In genomic region chr19:678791-679388, GRCh38 we compare ENCODE assay signal across 9 cellular contexts.
A peak's percentile ranks its signal among the peaks of the same experiment; 100 is the strongest.
DNase-seq lines count a peak whose midpoint lies in the region; ATAC-seq, FAIRE-seq and TF ChIP-seq lines count a peak whose summit lies in the region.
"Had no signal": no experiment of that assay in that cellular context is flagged by ENCODE, and none has a peak within 500 bp of the region (broad histone marks: within the 10 kb centered on the region; RNA-seq: fewer than 3 reads in every experiment).

No MANE protein-coding gene starts in this region.

- peaks cover 8% of the 10 kb centered on the region for H3K4me1 Mint-ChIP-seq in stimulated activated memory B cell treated with anti-CD40 and anti-IgM and Interleukin-4, amounts not matched to agents 10 μg/mL and 1 μg/mL and 100 μg/mL, for 72 hours

- CTCF ChIA-PET in HEK293 (lab: Yijun Ruan, JAX): interaction anchor here (0.6 to 0.7 kb wide), 2 partner anchors 8 to 51 kb away, joined by 3 read pairs; no protein-coding TSS in a partner anchor

- H3K27me3 Mint-ChIP-seq in stimulated activated memory B cell treated with anti-CD40 and anti-IgM and Interleukin-4, amounts not matched to agents 10 μg/mL and 1 μg/mL and 100 μg/mL, for 72 hours: peaks cover 19% of the 10 kb centered on the region

- DNase-seq in foreskin fibroblast (peak in 1 of 2 donors; percentile 69), HTR-8/SVneo (ENCODE audit: insufficient read length, low spot score) (no peak)
- no peak for DNase-seq in activated CD4-positive, alpha-beta T cell treated with anti-CD3 and anti-CD28 coated beads, Interleukin-2, amount 50 U/mL, for 1 hour

- H3K36me3 Mint-ChIP-seq in stimulated activated memory B cell treated with anti-CD40 and anti-IgM and Interleukin-4, amounts not matched to agents 10 μg/mL and 1 μg/mL and 100 μg/mL, for 72 hours: no peaks in the 10 kb centered on the region

- no peak for ATAC-seq in stimulated activated memory B cell treated with anti-CD40 and anti-IgM and Interleukin-4, amounts not matched to agents 10 μg/mL and 1 μg/mL and 100 μg/mL, for 72 hours
- ATAC-seq in HG03139 (IDR thresholded peaks at IDR 0.05; ENCODE audit: unreplicated experiment): no peak
- ATAC-seq in HG03097 (IDR thresholded peaks at IDR 0.05; ENCODE audit: low FRiP score, unreplicated experiment): no peak

- H3K4me3 Mint-ChIP-seq in stimulated activated memory B cell treated with anti-CD40 and anti-IgM and Interleukin-4, amounts not matched to agents 10 μg/mL and 1 μg/mL and 100 μg/mL, for 72 hours: peak overlapping the region; percentile 70

- no peak overlapping the region for H3K27ac Mint-ChIP-seq in stimulated activated memory B cell treated with anti-CD40 and anti-IgM and Interleukin-4, amounts not matched to agents 10 μg/mL and 1 μg/mL and 100 μg/mL, for 72 hours

- H3K36me3 ChIP-seq in HEK293 (ENCODE audit: control insufficient read depth in 2 of 2, insufficient read depth in 1 of 2, low read length in 2 of 2): no peaks in the 10 kb centered on the region

- no peak for TF ChIP-seq CTCF in HEK293 (tag by site-specific recombination; IDR thresholded peaks at IDR 0.05)
- TF ChIP-seq CTCF in WI38 (IDR thresholded peaks at IDR 0.05; ENCODE audit: low read depth, low read length): no peak
- TF ChIP-seq CTCF in foreskin fibroblast (IDR thresholded peaks at IDR 0.05; ENCODE audit: low read depth, low read length): no peak

- no peaks in the 10 kb centered on the region for H3K9me3 ChIP-seq in HEK293 (ENCODE audit: control insufficient read depth, insufficient read depth, low read depth, low read length)

- H3K4me1 ChIP-seq in HEK293 (ENCODE audit: control insufficient read depth, insufficient read depth, low read length): no peaks in the 10 kb centered on the region

- FAIRE-seq in HTR-8/SVneo (lab: Jason Lieb, UNC): no peak

- H3K4me3 ChIP-seq in HEK293 (ENCODE audit: low read depth, low read length) (no peak overlapping the region), WI38 (ENCODE audit: low read depth, low read length) (peak overlapping the region; percentile 61), foreskin fibroblast (ENCODE audit: low read depth in 1 of 2, low read length in 2 of 2) (peak overlapping the region; percentile 54 to 57)

- H3K27ac ChIP-seq in HEK293 (ENCODE audit: extremely low read depth, low read depth, low read length): no peak overlapping the region
- H3K27ac ChIP-seq: parathyroid adenoma had no signal

- H3K9me3 Mint-ChIP-seq in stimulated activated memory B cell treated with anti-CD40 and anti-IgM and Interleukin-4, amounts not matched to agents 10 μg/mL and 1 μg/mL and 100 μg/mL, for 72 hours: no peaks in the 10 kb centered on the region

- POLR2A ChIA-PET in HEK293 (lab: Yijun Ruan, JAX): interaction anchor here (0.5 to 2.0 kb wide), 4 partner anchors 16 to 55 kb away, joined by 3 to 10 read pairs (median 4); partner anchors contain the start of genes PALM and RNF126

TF ChIP-seq in HEK293, 187 proteins besides CTCF, POLR2A, EP300 and RAD21:
- peak; percentile 99 for TF ChIP-seq ZFP3 (tag by site-specific recombination; IDR thresholded peaks at IDR 0.05; ENCODE audit: low read depth)
- no peak for TF ChIP-seq ZNF621 (tag by site-specific recombination; IDR thresholded peaks at IDR 0.05)
